Comparison of ENCODE assay signal across 30 cellular contexts in the genomic region with DNA sequence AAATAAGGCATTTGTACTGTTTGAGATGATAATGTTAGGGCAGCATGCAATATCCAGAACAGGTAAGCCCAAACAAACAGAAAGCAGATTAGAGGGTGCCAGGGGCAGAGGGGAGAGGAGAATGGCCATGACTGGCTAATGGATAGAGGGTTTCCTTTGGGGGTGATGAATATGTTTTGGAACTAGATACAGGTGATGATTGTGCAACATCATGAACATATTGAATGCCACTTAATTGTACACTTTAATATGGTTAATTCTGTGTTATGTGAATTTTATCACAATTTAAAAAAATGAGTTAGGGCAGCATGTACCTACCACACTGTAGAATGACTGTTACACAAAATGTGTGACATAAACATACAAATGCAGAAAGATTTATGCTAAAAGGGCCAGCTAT.
"Had no signal": no experiment of that assay in that cellular context is flagged by ENCODE, and none has a peak within 500 bp of the region (broad histone marks: within the 10 kb centered on the region; RNA-seq: fewer than 3 reads in every experiment).

No MANE protein-coding gene starts in this region.

- H3K36me3 ChIP-seq: breast epithelium, colonic mucosa, esophagus muscularis mucosa, ovary, transverse colon, vagina, WERI-Rb-1 had no signal

- ATAC-seq: activated CD8-positive, alpha-beta memory T cell treated with anti-CD3 and anti-CD28 coated beads, Interleukin-2, amount 10 ng/mL, durations not matched to agents 7 days and 5 days; activated CD8-positive, alpha-beta T cell treated with anti-CD3 and anti-CD28 coated beads for 36 hours; left ventricle myocardium superior; natural killer cell; psoas muscle; right cardiac atrium; stimulated activated effector memory CD8-positive, alpha-beta T cell treated with anti-CD3 and anti-CD28 coated beads, Interleukin-12 subunit alpha, Interleukin-12 subunit beta, amount 100 ng/mL, for 72 hours; stimulated activated naive CD8-positive, alpha-beta T cell treated with anti-CD3 and anti-CD28 coated beads, Interleukin-15, amount 100 ng/mL, for 72 hours had no signal

- H3K9me3 ChIP-seq: breast epithelium, colonic mucosa, esophagus muscularis mucosa, ovary, psoas muscle, transverse colon, vagina had no signal

- H3K36me3 Mint-ChIP-seq: activated CD8-positive, alpha-beta memory T cell treated with anti-CD3 and anti-CD28 coated beads, Interleukin-2, amount 10 ng/mL, durations not matched to agents 7 days and 5 days; natural killer cell; stimulated activated effector memory CD8-positive, alpha-beta T cell treated with anti-CD3 and anti-CD28 coated beads, Interleukin-12 subunit alpha, Interleukin-12 subunit beta, amount 100 ng/mL, for 72 hours had no signal

- H3K27me3 ChIP-seq: breast epithelium, colonic mucosa, esophagus muscularis mucosa, ovary, transverse colon, vagina had no signal

- H3K4me3 ChIP-seq: breast epithelium, colonic mucosa, esophagus muscularis mucosa, ovary, psoas muscle, skin epidermis, transverse colon, vagina had no signal

- H3K4me1 Mint-ChIP-seq: activated CD4-positive, alpha-beta T cell treated with anti-CD3 and anti-CD28 coated beads, Interleukin-2, amount 10 ng/mL, durations not matched to agents 7 days and 5 days; activated CD8-positive, alpha-beta memory T cell treated with anti-CD3 and anti-CD28 coated beads, Interleukin-2, amount 10 ng/mL, durations not matched to agents 7 days and 5 days; central memory CD8-positive, alpha-beta T cell; natural killer cell; stimulated activated effector memory CD8-positive, alpha-beta T cell treated with anti-CD3 and anti-CD28 coated beads, Interleukin-12 subunit alpha, Interleukin-12 subunit beta, amount 100 ng/mL, for 72 hours; stimulated activated naive CD8-positive, alpha-beta T cell treated with anti-CD3 and anti-CD28 coated beads, Interleukin-15, amount 100 ng/mL, for 72 hours had no signal

- H3K4me3 Mint-ChIP-seq: activated CD4-positive, alpha-beta T cell treated with anti-CD3 and anti-CD28 coated beads, Interleukin-2, amount 10 ng/mL, durations not matched to agents 7 days and 5 days; activated CD8-positive, alpha-beta memory T cell treated with anti-CD3 and anti-CD28 coated beads, Interleukin-2, amount 10 ng/mL, durations not matched to agents 7 days and 5 days; activated CD8-positive, alpha-beta T cell treated with anti-CD3 and anti-CD28 coated beads for 36 hours; activated T-helper 1 cell treated with anti-CD3 and anti-CD28 coated beads, Interleukin-12 subunit alpha, Interleukin-12 subunit beta, Interleukin-2, Interleukin-4 antibody, amounts not matched to agents 30 ng/mL and 10 ng/mL and 1 ng/mL, durations not matched to agents 14 hours and 24 hours and 36 hours; central memory CD8-positive, alpha-beta T cell; natural killer cell; stimulated activated effector memory CD8-positive, alpha-beta T cell treated with anti-CD3 and anti-CD28 coated beads, Interleukin-12 subunit alpha, Interleukin-12 subunit beta, amount 100 ng/mL, for 72 hours; stimulated activated naive CD8-positive, alpha-beta T cell treated with anti-CD3 and anti-CD28 coated beads, Interleukin-15, amount 100 ng/mL, for 72 hours had no signal

- H3K27ac ChIP-seq: breast epithelium, colonic mucosa, ovary, psoas muscle, vagina, WERI-Rb-1 had no signal

- H3K9me3 Mint-ChIP-seq: activated CD4-positive, alpha-beta T cell treated with anti-CD3 and anti-CD28 coated beads, Interleukin-2, amount 10 ng/mL, durations not matched to agents 7 days and 5 days; activated CD8-positive, alpha-beta T cell treated with anti-CD3 and anti-CD28 coated beads for 36 hours; activated T-helper 1 cell treated with anti-CD3 and anti-CD28 coated beads, Interleukin-12 subunit alpha, Interleukin-12 subunit beta, Interleukin-2, Interleukin-4 antibody, amounts not matched to agents 30 ng/mL and 10 ng/mL and 1 ng/mL, durations not matched to agents 14 hours and 24 hours and 36 hours; central memory CD8-positive, alpha-beta T cell; natural killer cell; stimulated activated effector memory CD8-positive, alpha-beta T cell treated with anti-CD3 and anti-CD28 coated beads, Interleukin-12 subunit alpha, Interleukin-12 subunit beta, amount 100 ng/mL, for 72 hours had no signal

- H3K27me3 Mint-ChIP-seq: stimulated activated naive CD8-positive, alpha-beta T cell treated with anti-CD3 and anti-CD28 coated beads, Interleukin-15, amount 100 ng/mL, for 72 hours had no signal

- DNase-seq: activated CD4-positive, alpha-beta T cell treated with anti-CD3 and anti-CD28 coated beads, Interleukin-2, amount 10 ng/mL, durations not matched to agents 7 days and 5 days; activated CD4-positive, CD25-positive, alpha-beta regulatory T cell treated with anti-CD3 and anti-CD28 coated beads, Interleukin-2, amount 50 U/mL, for 72 hours; activated CD8-positive, alpha-beta memory T cell treated with anti-CD3 and anti-CD28 coated beads, Interleukin-2, amount 10 ng/mL, durations not matched to agents 7 days and 5 days; activated CD8-positive, alpha-beta T cell treated with anti-CD3 and anti-CD28 coated beads for 36 hours; activated gamma-delta T cell; activated naive CD4-positive, alpha-beta T cell treated with anti-CD3 and anti-CD28 coated beads, Interleukin-2, amount 50 U/mL, for 16 hours; activated T-cell treated with anti-CD3 and anti-CD28 coated beads for 4 hours; aorta; colonic mucosa; left ventricle myocardium superior; mammary epithelial cell; midbrain; natural killer cell; ovary; psoas muscle; right cardiac atrium; stimulated activated CD4-positive, alpha-beta T cell treated with anti-CD3 and anti-CD28 coated beads, Interleukin-2, amount 100 ng/mL, for 24 hours; stimulated activated naive CD8-positive, alpha-beta T cell treated with anti-CD3 and anti-CD28 coated beads, Interleukin-15, amount 100 ng/mL, for 72 hours; transverse colon; WERI-Rb-1 had no signal

- FAIRE-seq: frontal cortex, islet of Langerhans, TTC549 had no signal

- H3K27ac Mint-ChIP-seq: activated CD4-positive, alpha-beta T cell treated with anti-CD3 and anti-CD28 coated beads, Interleukin-2, amount 10 ng/mL, durations not matched to agents 7 days and 5 days; activated CD8-positive, alpha-beta memory T cell treated with anti-CD3 and anti-CD28 coated beads, Interleukin-2, amount 10 ng/mL, durations not matched to agents 7 days and 5 days; activated CD8-positive, alpha-beta T cell treated with anti-CD3 and anti-CD28 coated beads for 36 hours; activated T-helper 1 cell treated with anti-CD3 and anti-CD28 coated beads, Interleukin-12 subunit alpha, Interleukin-12 subunit beta, Interleukin-2, Interleukin-4 antibody, amounts not matched to agents 30 ng/mL and 10 ng/mL and 1 ng/mL, durations not matched to agents 14 hours and 24 hours and 36 hours; natural killer cell; stimulated activated effector memory CD8-positive, alpha-beta T cell treated with anti-CD3 and anti-CD28 coated beads, Interleukin-12 subunit alpha, Interleukin-12 subunit beta, amount 100 ng/mL, for 72 hours; stimulated activated naive CD8-positive, alpha-beta T cell treated with anti-CD3 and anti-CD28 coated beads, Interleukin-15, amount 100 ng/mL, for 72 hours had no signal

- H3K4me1 ChIP-seq: breast epithelium, colonic mucosa, psoas muscle, vagina had no signal
